In the genomic region with DNA sequence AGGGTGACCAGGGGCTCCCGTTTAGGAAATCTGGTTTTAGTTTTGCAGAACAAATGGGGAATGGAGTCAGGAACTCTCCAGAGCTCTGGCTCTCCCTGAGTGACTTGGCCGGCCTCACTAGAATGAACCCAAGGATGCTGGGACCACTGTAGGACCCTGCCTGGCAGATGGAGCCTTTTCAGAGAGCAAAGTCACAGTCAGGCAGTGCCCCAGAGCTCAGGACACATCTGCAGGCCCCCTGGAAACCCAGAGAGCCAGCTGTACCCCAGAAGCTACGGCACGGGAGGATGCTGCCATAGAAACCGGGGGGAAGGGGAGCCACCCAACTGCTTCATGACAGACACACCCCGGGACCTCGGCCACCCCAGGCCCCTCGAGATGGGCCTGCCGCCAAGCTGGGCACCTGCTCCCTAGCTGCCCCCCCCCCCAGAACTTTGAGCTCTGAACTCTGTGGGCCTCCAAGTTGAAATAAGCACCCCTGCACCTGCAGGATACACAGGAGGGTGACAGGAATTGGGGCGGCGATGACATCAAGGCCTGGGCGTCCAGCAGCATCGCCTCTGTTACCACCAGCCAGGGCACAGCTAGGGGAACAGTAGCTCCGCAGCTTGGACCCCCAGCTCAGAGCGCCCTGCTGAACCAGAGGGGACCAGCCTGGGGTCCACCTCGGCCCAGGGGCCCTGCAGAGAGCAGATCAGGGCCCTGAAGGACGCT, we compare ENCODE assay signal across 11 cellular contexts.
A peak's percentile ranks its signal among the peaks of the same experiment; 100 is the strongest.
DNase-seq lines count a peak whose midpoint lies in the region; ATAC-seq and TF ChIP-seq lines count a peak whose summit lies in the region.
"Had no signal": no experiment of that assay in that cellular context is flagged by ENCODE, and none has a peak within 500 bp of the region (broad histone marks: within the 10 kb centered on the region; RNA-seq: fewer than 3 reads in every experiment).

No MANE protein-coding gene starts in this region.

- no peaks in the 10 kb centered on the region for H3K4me1 Mint-ChIP-seq in activated T-cell treated with anti-CD3 and anti-CD28 coated beads, Interleukin-2, amount 50 U/mL, for 72 hours (ENCODE audit: low read depth)
- H3K4me1 Mint-ChIP-seq in MCF 10A (ENCODE audit: insufficient read depth, unreplicated experiment): no peaks in the 10 kb centered on the region

- DNase-seq in activated T-cell treated with anti-CD3 and anti-CD28 coated beads, Interleukin-2, amount 50 U/mL, for 72 hours: no peak
- DNase-seq in activated T-cell treated with anti-CD3 and anti-CD28 coated beads, Interleukin-2, amount 50 U/mL, for 1 hour: no peak
- no peak for DNase-seq in MCF 10A (ENCODE audit: unreplicated experiment)
- no peak for DNase-seq in NCI-H1417 (lab: John Stamatoyannopoulos, UW)
- DNase-seq in SKM-1 treated with dmso at 0.1 percent for 144 hours (lab: John Stamatoyannopoulos, UW; ENCODE audit: unreplicated experiment): no peak
- DNase-seq: MM.1S; stimulated activated CD4-positive, alpha-beta T cell treated with anti-CD3 and anti-CD28 coated beads, Interleukin-12 subunit alpha, Interleukin-12 subunit beta, amount 100 ng/mL, for 4 hours had no signal

- H3K27me3 Mint-ChIP-seq in activated T-cell treated with anti-CD3 and anti-CD28 coated beads, Interleukin-2, amount 50 U/mL, for 72 hours (ENCODE audit: low read depth): peaks cover 7% of the 10 kb centered on the region
- H3K27me3 Mint-ChIP-seq in MCF 10A (ENCODE audit: insufficient read depth, unreplicated experiment): peaks cover 18% of the 10 kb centered on the region

- no peak for TF ChIP-seq CTCF in MCF 10A (IDR thresholded peaks at IDR 0.05; ENCODE audit: unreplicated experiment)

- H3K9me3 Mint-ChIP-seq in activated T-cell treated with anti-CD3 and anti-CD28 coated beads, Interleukin-2, amount 50 U/mL, for 72 hours: no peaks in the 10 kb centered on the region
- H3K9me3 Mint-ChIP-seq in MCF 10A (ENCODE audit: unreplicated experiment): no peaks in the 10 kb centered on the region

- H3K36me3 Mint-ChIP-seq in activated T-cell treated with anti-CD3 and anti-CD28 coated beads, Interleukin-2, amount 50 U/mL, for 72 hours (ENCODE audit: insufficient read depth in 2 of 2): no peaks in the 10 kb centered on the region
- no peaks in the 10 kb centered on the region for H3K36me3 Mint-ChIP-seq in MCF 10A (ENCODE audit: insufficient read depth, unreplicated experiment)

- H3K27me3 ChIP-seq in mucosa of stomach (ENCODE audit: control insufficient read depth, insufficient read depth, low read length): no peaks in the 10 kb centered on the region
- H3K27me3 ChIP-seq: uterus had no signal

- peak overlapping the region; percentile 46 for H3K4me3 ChIP-seq in mucosa of stomach (ENCODE audit: low read length)

- CTCF ChIA-PET in MCF 10A (lab: Yijun Ruan, JAX): interaction anchor here (0.6 to 21.2 kb wide), 5 partner anchors 11 to 731 kb away, joined by 3 to 646 read pairs (median 4); no protein-coding TSS in a partner anchor

- no peaks in the 10 kb centered on the region for H3K36me3 ChIP-seq in mucosa of stomach (ENCODE audit: control insufficient read depth, insufficient read depth, low read length)
- H3K36me3 ChIP-seq: uterus had no signal

- no peak overlapping the region for H3K27ac Mint-ChIP-seq in activated T-cell treated with anti-CD3 and anti-CD28 coated beads, Interleukin-2, amount 50 U/mL, for 72 hours
- no peak overlapping the region for H3K27ac Mint-ChIP-seq in MCF 10A (ENCODE audit: low read depth, unreplicated experiment)

- intact Hi-C loops in MCF 10A (cut with micrococcal nuclease): no loop called here

- H3K9ac ChIP-seq in mucosa of stomach (ENCODE audit: low read length): peak overlapping the region; percentile 69

- POLR2A ChIA-PET in MCF 10A (lab: Yijun Ruan, JAX): interaction anchor here (1.0 kb wide), 1 partner anchor 66 kb away, joined by 3 read pairs; no protein-coding TSS in a partner anchor

- H3K4me1 ChIP-seq in mucosa of stomach (ENCODE audit: control insufficient read depth, insufficient read depth, low read length): peaks cover 25% of the 10 kb centered on the region
- H3K4me1 ChIP-seq: uterus had no signal

- BruUV-seq in MCF 10A (replicated peaks; lab: Mats Ljungman, UMichigan): no TSS peak

- H3K27ac ChIP-seq in temporal lobe (ENCODE audit: low read depth, low read length): peak overlapping the region; percentile 82

- H3K9me3 ChIP-seq in mucosa of stomach (ENCODE audit: control insufficient read depth, low read length): no peaks in the 10 kb centered on the region
- H3K9me3 ChIP-seq: uterus had no signal

- H3K4me3 Mint-ChIP-seq in activated T-cell treated with anti-CD3 and anti-CD28 coated beads, Interleukin-2, amount 50 U/mL, for 72 hours: peak overlapping the region; percentile 39 to 65
- H3K4me3 Mint-ChIP-seq in MCF 10A (ENCODE audit: unreplicated experiment): peak overlapping the region; percentile 34

- ATAC-seq in activated T-cell treated with anti-CD3 and anti-CD28 coated beads, Interleukin-2, amount 50 U/mL, for 72 hours (replicated peaks in 1 of 2): no peak
- ATAC-seq in GM18861 (IDR thresholded peaks at IDR 0.05; ENCODE audit: unreplicated experiment): no peak
